In genomic region chr17:27457731-27458523, GRCh38 we compare ENCODE assay signal across 8 cellular contexts. TPM values are rescaled to one million over a fixed set of nuclear protein-coding genes. Genes with fewer than 3 reads are reported as not detected.
DNase-seq lines count a peak whose midpoint lies in the region; ATAC-seq, FAIRE-seq and TF ChIP-seq lines count a peak whose summit lies in the region.

No MANE protein-coding gene starts in this region.

- no peak for ATAC-seq in GM18498 (IDR thresholded peaks at IDR 0.05; ENCODE audit: unreplicated experiment)

- H3K4me3 ChIP-seq in fibroblast of the aortic adventitia (ENCODE audit: low read depth, low read length) = peak overlapping the region; percentile 82

- FAIRE-seq in GM18507 (lab: Jason Lieb, UNC) = peak; percentile 62

- DNase-seq in Ammon's horn (ENCODE audit: low spot score) (peak; percentile 63), GM18507 (ENCODE audit: extremely low spot score, insufficient read length, low read depth) (no peak), SK-MEL-5 (ENCODE audit: low read depth, low spot score) (peak; percentile 44), fibroblast of the aortic adventitia (ENCODE audit: low read depth) (peak; percentile 52), retina (peak; percentile 53), HCEC 1CT (no peak)
- DNase-seq in stimulated activated naive CD4-positive, alpha-beta T cell (lab: John Stamatoyannopoulos, UW) = no peak

- no peak for TF ChIP-seq CTCF in fibroblast of the aortic adventitia (IDR thresholded peaks at IDR 0.05; ENCODE audit: insufficient read depth, low read length)

- in situ Hi-C loops in SK-MEL-5 (cut with HindIII; ENCODE audit: low pct_unique_long_range_greater_than_20kb, low sequenced_read_pairs) = no loop called here

RNA-seq across cellular contexts. Expression of gene KSR1, which starts 1.7 kb away (rescaled TPM):
- total RNA-seq in SK-MEL-5 (2014; rRNA removed; shearing (Covaris generic)) = 4.4 and 4.7 TPM in 2 replicates
- 10.2 and 24.2 TPM in 2 replicates for polyA plus RNA-seq in SK-MEL-5 (2015; cell fraction: cytosol; rRNA removed)
- polyA plus RNA-seq in SK-MEL-5 (2015; cell fraction: nucleus; rRNA removed) = 62.1 and 95.8 TPM in 2 replicates
- total RNA-seq in fibroblast of the aortic adventitia (ENCODE audit: low replicate concordance) = 19.4 and 45.9 TPM in 2 replicates

Comparison
In these comparisons a context has a peak if more than half of its experiments do, and no peak if none do; other contexts are left out.
1. DNase-seq: peak in Ammon's horn (single experiment), SK-MEL-5 (single experiment), fibroblast of the aortic adventitia (single experiment) and retina (single experiment); none in GM18507 (single experiment), HCEC 1CT (single experiment) and stimulated activated naive CD4-positive, alpha-beta T cell (0 of 6).